ENCODE assay signal across 1 cellular context in genomic region chr19:55255618-55256423, GRCh38.
TF ChIP-seq lines count a peak whose summit lies in the region.

No MANE protein-coding gene starts in this region.

TF ChIP-seq in HepG2, 621 proteins besides CTCF, POLR2A, EP300 and RAD21:
- no peak for TF ChIP-seq SP140L (CRISPR knock-in tag; IDR thresholded peaks at IDR 0.05; ENCODE audit: borderline replicate concordance)
- 0 out of 2 replicates have a peak, but pooled peaks have one; percentile 21 for TF ChIP-seq NR2C2 (CRISPR knock-in tag; IDR thresholded peaks at IDR 0.05; ENCODE audit: borderline replicate concordance)
- peak; percentile 42; the same call in 1 of the 2 replicates for TF ChIP-seq ZFX (CRISPR knock-in tag; IDR thresholded peaks at IDR 0.05; ENCODE audit: low read depth)
- TF ChIP-seq, protein P1, sequence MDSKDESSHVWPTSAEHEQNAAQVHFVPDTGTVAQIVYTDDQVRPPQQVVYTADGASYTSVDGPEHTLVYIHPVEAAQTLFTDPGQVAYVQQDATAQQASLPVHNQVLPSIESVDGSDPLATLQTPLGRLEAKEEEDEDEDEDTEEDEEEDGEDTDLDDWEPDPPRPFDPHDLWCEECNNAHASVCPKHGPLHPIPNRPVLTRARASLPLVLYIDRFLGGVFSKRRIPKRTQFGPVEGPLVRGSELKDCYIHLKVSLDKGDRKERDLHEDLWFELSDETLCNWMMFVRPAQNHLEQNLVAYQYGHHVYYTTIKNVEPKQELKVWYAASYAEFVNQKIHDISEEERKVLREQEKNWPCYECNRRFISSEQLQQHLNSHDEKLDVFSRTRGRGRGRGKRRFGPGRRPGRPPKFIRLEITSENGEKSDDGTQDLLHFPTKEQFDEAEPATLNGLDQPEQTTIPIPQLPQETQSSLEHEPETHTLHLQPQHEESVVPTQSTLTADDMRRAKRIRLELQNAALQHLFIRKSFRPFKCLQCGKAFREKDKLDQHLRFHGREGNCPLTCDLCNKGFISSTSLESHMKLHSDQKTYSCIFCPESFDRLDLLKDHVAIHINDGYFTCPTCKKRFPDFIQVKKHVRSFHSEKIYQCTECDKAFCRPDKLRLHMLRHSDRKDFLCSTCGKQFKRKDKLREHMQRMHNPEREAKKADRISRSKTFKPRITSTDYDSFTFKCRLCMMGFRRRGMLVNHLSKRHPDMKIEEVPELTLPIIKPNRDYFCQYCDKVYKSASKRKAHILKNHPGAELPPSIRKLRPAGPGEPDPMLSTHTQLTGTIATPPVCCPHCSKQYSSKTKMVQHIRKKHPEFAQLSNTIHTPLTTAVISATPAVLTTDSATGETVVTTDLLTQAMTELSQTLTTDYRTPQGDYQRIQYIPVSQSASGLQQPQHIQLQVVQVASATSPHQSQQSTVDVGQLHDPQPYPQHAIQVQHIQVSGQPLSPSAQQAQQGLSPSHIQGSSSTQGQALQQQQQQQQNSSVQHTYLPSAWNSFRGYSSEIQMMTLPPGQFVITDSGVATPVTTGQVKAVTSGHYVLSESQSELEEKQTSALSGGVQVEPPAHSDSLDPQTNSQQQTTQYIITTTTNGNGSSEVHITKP (CRISPR knock-in tag; IDR thresholded peaks at IDR 0.05; ENCODE audit: low read depth), result no peak
- TF ChIP-seq FOSL2 (CRISPR knock-in tag; IDR thresholded peaks at IDR 0.05), result peak; percentile 86
- TF ChIP-seq ZNF644 (CRISPR knock-in tag; IDR thresholded peaks at IDR 0.05; ENCODE audit: low read depth), result 0 out of 2 replicates have a peak, but pooled peaks have one; percentile 8
- TF ChIP-seq MEF2D (CRISPR knock-in tag; IDR thresholded peaks at IDR 0.05), result no peak
- TF ChIP-seq, protein P2, sequence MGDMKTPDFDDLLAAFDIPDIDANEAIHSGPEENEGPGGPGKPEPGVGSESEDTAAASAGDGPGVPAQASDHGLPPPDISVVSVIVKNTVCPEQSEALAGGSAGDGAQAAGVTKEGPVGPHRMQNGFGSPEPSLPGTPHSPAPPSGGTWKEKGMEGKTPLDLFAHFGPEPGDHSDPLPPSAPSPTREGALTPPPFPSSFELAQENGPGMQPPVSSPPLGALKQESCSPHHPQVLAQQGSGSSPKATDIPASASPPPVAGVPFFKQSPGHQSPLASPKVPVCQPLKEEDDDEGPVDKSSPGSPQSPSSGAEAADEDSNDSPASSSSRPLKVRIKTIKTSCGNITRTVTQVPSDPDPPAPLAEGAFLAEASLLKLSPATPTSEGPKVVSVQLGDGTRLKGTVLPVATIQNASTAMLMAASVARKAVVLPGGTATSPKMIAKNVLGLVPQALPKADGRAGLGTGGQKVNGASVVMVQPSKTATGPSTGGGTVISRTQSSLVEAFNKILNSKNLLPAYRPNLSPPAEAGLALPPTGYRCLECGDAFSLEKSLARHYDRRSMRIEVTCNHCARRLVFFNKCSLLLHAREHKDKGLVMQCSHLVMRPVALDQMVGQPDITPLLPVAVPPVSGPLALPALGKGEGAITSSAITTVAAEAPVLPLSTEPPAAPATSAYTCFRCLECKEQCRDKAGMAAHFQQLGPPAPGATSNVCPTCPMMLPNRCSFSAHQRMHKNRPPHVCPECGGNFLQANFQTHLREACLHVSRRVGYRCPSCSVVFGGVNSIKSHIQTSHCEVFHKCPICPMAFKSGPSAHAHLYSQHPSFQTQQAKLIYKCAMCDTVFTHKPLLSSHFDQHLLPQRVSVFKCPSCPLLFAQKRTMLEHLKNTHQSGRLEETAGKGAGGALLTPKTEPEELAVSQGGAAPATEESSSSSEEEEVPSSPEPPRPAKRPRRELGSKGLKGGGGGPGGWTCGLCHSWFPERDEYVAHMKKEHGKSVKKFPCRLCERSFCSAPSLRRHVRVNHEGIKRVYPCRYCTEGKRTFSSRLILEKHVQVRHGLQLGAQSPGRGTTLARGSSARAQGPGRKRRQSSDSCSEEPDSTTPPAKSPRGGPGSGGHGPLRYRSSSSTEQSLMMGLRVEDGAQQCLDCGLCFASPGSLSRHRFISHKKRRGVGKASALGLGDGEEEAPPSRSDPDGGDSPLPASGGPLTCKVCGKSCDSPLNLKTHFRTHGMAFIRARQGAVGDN (CRISPR knock-in tag; IDR thresholded peaks at IDR 0.05), result peak; percentile 61; the same call in 1 of the 2 replicates
- 0 out of 2 replicates have a peak, but pooled peaks have one; percentile 2 for TF ChIP-seq WIZ (CRISPR knock-in tag; IDR thresholded peaks at IDR 0.05)
- no peak for TF ChIP-seq LCORL (IDR thresholded peaks at IDR 0.05)
- TF ChIP-seq LCORL (CRISPR knock-in tag; IDR thresholded peaks at IDR 0.05), result 0 out of 2 replicates have a peak, but pooled peaks have one; percentile 8
- no peak for TF ChIP-seq HES4 (CRISPR knock-in tag; IDR thresholded peaks at IDR 0.05; ENCODE audit: borderline replicate concordance)
- 0 out of 2 replicates have a peak, but pooled peaks have one; percentile 11 for TF ChIP-seq ZBTB38 (CRISPR knock-in tag; IDR thresholded peaks at IDR 0.05)
- peak; percentile 98 for TF ChIP-seq ZNF646 (CRISPR knock-in tag; IDR thresholded peaks at IDR 0.05)
- peak; percentile 27; the same call in 1 of the 2 replicates for TF ChIP-seq ZSCAN21 (CRISPR knock-in tag; IDR thresholded peaks at IDR 0.05; ENCODE audit: borderline replicate concordance)
- no peak for TF ChIP-seq ZFAT (CRISPR knock-in tag; conservative IDR thresholded peaks at IDR 0.05)
- peak; percentile 44; the same call in 1 of the 2 replicates for TF ChIP-seq ZNF431 (CRISPR knock-in tag; IDR thresholded peaks at IDR 0.05; ENCODE audit: borderline replicate concordance, low read depth)
- no peak for TF ChIP-seq FOXO1 (CRISPR knock-in tag; IDR thresholded peaks at IDR 0.05)
- peak; percentile 56; the same call in 1 of the 2 replicates for TF ChIP-seq ZNF501 (CRISPR knock-in tag; IDR thresholded peaks at IDR 0.05)
- TF ChIP-seq, protein P3, sequence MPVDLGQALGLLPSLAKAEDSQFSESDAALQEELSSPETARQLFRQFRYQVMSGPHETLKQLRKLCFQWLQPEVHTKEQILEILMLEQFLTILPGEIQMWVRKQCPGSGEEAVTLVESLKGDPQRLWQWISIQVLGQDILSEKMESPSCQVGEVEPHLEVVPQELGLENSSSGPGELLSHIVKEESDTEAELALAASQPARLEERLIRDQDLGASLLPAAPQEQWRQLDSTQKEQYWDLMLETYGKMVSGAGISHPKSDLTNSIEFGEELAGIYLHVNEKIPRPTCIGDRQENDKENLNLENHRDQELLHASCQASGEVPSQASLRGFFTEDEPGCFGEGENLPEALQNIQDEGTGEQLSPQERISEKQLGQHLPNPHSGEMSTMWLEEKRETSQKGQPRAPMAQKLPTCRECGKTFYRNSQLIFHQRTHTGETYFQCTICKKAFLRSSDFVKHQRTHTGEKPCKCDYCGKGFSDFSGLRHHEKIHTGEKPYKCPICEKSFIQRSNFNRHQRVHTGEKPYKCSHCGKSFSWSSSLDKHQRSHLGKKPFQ (CRISPR knock-in tag; IDR thresholded peaks at IDR 0.05; ENCODE audit: insufficient replicate concordance), result peak; percentile 36
